ENCODE assay signal across 15 cellular contexts in genomic region chr12:131112016-131112415, GRCh38.
DNase-seq lines count a peak whose midpoint lies in the region; ATAC-seq, FAIRE-seq and TF ChIP-seq lines count a peak whose summit lies in the region.
"Had no signal": no experiment of that assay in that cellular context is flagged by ENCODE, and none has a peak within 500 bp of the region (broad histone marks: within the 10 kb centered on the region; RNA-seq: fewer than 3 reads in every experiment).

No MANE protein-coding gene starts in this region.

- CTCF ChIA-PET in A549 (lab: Yijun Ruan, JAX) (interaction anchor here (2.2 to 13.7 kb wide), 3 partner anchors 7 to 719 kb away, joined by 5 to 121 read pairs (median 89); no protein-coding TSS in a partner anchor), HEK293T (lab: Yijun Ruan, JAX) (interaction anchor here (1.5 kb wide), 1 partner anchor 21 kb away, joined by 6 read pairs; no protein-coding TSS in a partner anchor)

- no peak for FAIRE-seq in A549 (lab: Jason Lieb, UNC)

- no peak for TF ChIP-seq EP300 in A549 (IDR thresholded peaks at IDR 0.05)
- TF ChIP-seq EP300 in gastroesophageal sphincter (IDR thresholded peaks at IDR 0.05): no peak

- H3K4me1 ChIP-seq in A549 (peaks cover 17% of the 10 kb centered on the region), gastroesophageal sphincter (peaks cover 0 to 34% (median 4%) of the 10 kb centered on the region in 3 donors), left ventricle myocardium inferior (peaks cover 36% of the 10 kb centered on the region)
- H3K4me1 ChIP-seq: adrenal gland had no signal

- no peak for TF ChIP-seq RAD21 in A549 (conservative IDR thresholded peaks at IDR 0.05 in 1 of 2, IDR thresholded peaks at IDR 0.05 in 1 of 2)

- H3K4me2 ChIP-seq in A549: peak overlapping the region; percentile 46; the same call in 1 of the 3 replicates

- H3K36me3 ChIP-seq in gastroesophageal sphincter (peaks cover 0 to 40% of the 10 kb centered on the region in 2 donors), left ventricle myocardium inferior (peaks cover 12% of the 10 kb centered on the region)
- H3K36me3 ChIP-seq: adrenal gland had no signal

- H3K4me3 ChIP-seq in A549 (no peak overlapping the region), gastroesophageal sphincter (no peak overlapping the region), left ventricle myocardium inferior (no peak overlapping the region)
- H3K4me3 ChIP-seq: adrenal gland, mucosa of descending colon had no signal

- POLR2A ChIA-PET in A549 (lab: Yijun Ruan, JAX): no interaction called here
- POLR2A ChIA-PET in HEK293T (lab: Yijun Ruan, JAX): no interaction called here

- DNase-seq in A549 (ENCODE audit: low read depth in 1 of 2, low spot score in 1 of 2): peak in 1 of 2 experiments; percentile 31
- peak; percentile 51 for DNase-seq in NCI-H460 (ENCODE audit: extremely low read depth, low read depth)
- DNase-seq in fibroblast of the conjunctiva (ENCODE audit: low read depth): peak; percentile 31
- DNase-seq in NCI-H69 (lab: John Stamatoyannopoulos, UW): no peak
- DNase-seq in HEK293T (ENCODE audit: extremely low spot score): no peak
- DNase-seq in left ventricle myocardium inferior: no peak
- DNase-seq: adrenal gland; cortex of kidney; Kasumi-1; mucosa of descending colon; stimulated activated CD4-positive, alpha-beta T cell treated with anti-CD3 and anti-CD28 coated beads, Interleukin-15, amount 100 ng/mL, for 24 hours; stimulated activated CD8-positive, alpha-beta memory T cell treated with anti-CD3 and anti-CD28 coated beads, Interleukin-4, amount 100 ng/mL, for 48 hours had no signal

- peak overlapping the region in 1 of 2 experiments; percentile 50; a peak in 1 of 6 replicates for H3K27ac ChIP-seq in A549
- H3K27ac ChIP-seq in gastroesophageal sphincter: no peak overlapping the region
- H3K27ac ChIP-seq in left ventricle myocardium inferior (replicated peaks): no peak overlapping the region
- H3K27ac ChIP-seq: adrenal gland had no signal

- intact Hi-C loops in left ventricle myocardium inferior (cut with micrococcal nuclease): no loop called here

- ATAC-seq in A549 (peak in 1 of 2 experiments; percentile 48; a peak in 2 of 6 replicates), GM19351 (IDR thresholded peaks at IDR 0.05; ENCODE audit: unreplicated experiment) (peak; percentile 62), gastroesophageal sphincter (no peak)
- ATAC-seq: mucosa of descending colon, Panc1 had no signal

- TF ChIP-seq POLR2A in A549 (IDR thresholded peaks at IDR 0.05; ENCODE audit: low read length) (no peak), gastroesophageal sphincter (IDR thresholded peaks at IDR 0.05) (no peak)

- no peak for TF ChIP-seq CTCF in A549 (IDR thresholded peaks at IDR 0.05)
- TF ChIP-seq CTCF in gastroesophageal sphincter (IDR thresholded peaks at IDR 0.05): no peak
- no peak for TF ChIP-seq CTCF in left ventricle myocardium inferior (IDR thresholded peaks at IDR 0.05; ENCODE audit: borderline replicate concordance)

- no peaks in the 10 kb centered on the region for H3K27me3 ChIP-seq in gastroesophageal sphincter
- no peaks in the 10 kb centered on the region for H3K27me3 ChIP-seq in left ventricle myocardium inferior (ENCODE audit: low read depth)
- H3K27me3 ChIP-seq: adrenal gland had no signal

- H3K9me3 ChIP-seq in A549 (no peaks in the 10 kb centered on the region), gastroesophageal sphincter (no peaks in the 10 kb centered on the region), left ventricle myocardium inferior (replicated peaks) (no peaks in the 10 kb centered on the region)
- H3K9me3 ChIP-seq: adrenal gland, mucosa of descending colon had no signal

- WGBS in A549 (ENCODE audit: missing lambda C conversion rate): 50% methylated on average over 1 of the region's 1 CpG
- WGBS in gastroesophageal sphincter (ENCODE audit: low coverage in 1 of 2), 2 donors: 67% methylated on average over 1 of the region's 1 CpG; no CpG with 5 or more reads in 1 of the 2 donors

TF ChIP-seq in A549, 52 proteins besides CTCF, POLR2A, EP300 and RAD21:
- no peak for TF ChIP-seq CHD4 (IDR thresholded peaks at IDR 0.05; ENCODE audit: borderline replicate concordance)
- TF ChIP-seq ZC3H11A (IDR thresholded peaks at IDR 0.05): no peak
- no peak for TF ChIP-seq EHF (CRISPR knock-in tag; IDR thresholded peaks at IDR 0.05)

TF ChIP-seq in HEK293T, 16 proteins besides CTCF, POLR2A, EP300 and RAD21:
- TF ChIP-seq LEF1 (IDR thresholded peaks at IDR 0.05; ENCODE audit: borderline replicate concordance) (no peak), NFRKB (IDR thresholded peaks at IDR 0.05) (no peak), FOXK2 (IDR thresholded peaks at IDR 0.05) (no peak), SUZ12 (IDR thresholded peaks at IDR 0.05) (no peak), ELF4 (IDR thresholded peaks at IDR 0.05) (no peak), ARNT (IDR thresholded peaks at IDR 0.05) (no peak), PKNOX1 (IDR thresholded peaks at IDR 0.05) (no peak), ZNF384 (IDR thresholded peaks at IDR 0.05) (no peak), HDGF (IDR thresholded peaks at IDR 0.05; ENCODE audit: borderline replicate concordance) (no peak), FOXM1 (IDR thresholded peaks at IDR 0.05; ENCODE audit: borderline replicate concordance) (no peak), FOXA1 (IDR thresholded peaks at IDR 0.05) (no peak), SP1 (IDR thresholded peaks at IDR 0.05) (no peak), CTBP1 (IDR thresholded peaks at IDR 0.05; ENCODE audit: borderline replicate concordance) (no peak), BHLHE40 (IDR thresholded peaks at IDR 0.05; ENCODE audit: borderline replicate concordance) (no peak), L3MBTL2 (conservative IDR thresholded peaks at IDR 0.05) (no peak), TARDBP (IDR thresholded peaks at IDR 0.05) (no peak)

Comparison
In these comparisons a context has a peak if more than half of its experiments do, and no peak if none do; other contexts are left out.
1. DNase-seq: peak in NCI-H460 (single experiment) and fibroblast of the conjunctiva (single experiment); none in NCI-H69 (single experiment), HEK293T (single experiment) and left ventricle myocardium inferior (single experiment).